In the genomic region with DNA sequence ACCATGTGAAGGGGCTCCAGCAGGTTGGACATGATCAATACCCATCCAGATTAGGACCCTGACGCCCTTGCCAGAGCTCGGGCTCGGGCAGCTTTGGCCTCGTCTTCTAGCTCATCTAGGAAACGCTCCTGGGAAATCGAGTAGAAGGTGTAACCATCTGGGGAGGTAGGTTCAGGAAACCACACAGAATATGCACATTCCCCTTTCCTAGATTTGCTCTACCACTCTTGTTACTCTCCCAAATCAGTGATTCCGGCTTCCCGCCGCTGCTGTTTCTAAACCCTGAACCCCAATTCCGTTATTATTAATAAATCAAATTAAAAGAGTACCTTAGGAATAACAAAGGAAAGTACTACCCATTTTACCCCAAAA, we compare ENCODE assay signal across 8 cellular contexts. TPM values are rescaled to one million over a fixed set of nuclear protein-coding genes. Genes with fewer than 3 reads are reported as not detected.
DNase-seq lines count a peak whose midpoint lies in the region; ATAC-seq, FAIRE-seq and TF ChIP-seq lines count a peak whose summit lies in the region.

No MANE protein-coding gene starts in this region.

- no peaks in the 10 kb centered on the region for H3K9me3 Mint-ChIP-seq in Caco-2 (ENCODE audit: unreplicated experiment)

- H3K27me3 ChIP-seq in Caco-2 (replicated peaks; ENCODE audit: control insufficient read depth, insufficient read depth, low read length) (no peaks in the 10 kb centered on the region), PC-9 (ENCODE audit: insufficient read depth, low read depth) (no peaks in the 10 kb centered on the region), esophagus (ENCODE audit: control insufficient read depth in 1 of 2, insufficient read depth in 2 of 2, low read length in 2 of 2) (no peaks in the 10 kb centered on the region), pancreas (no peaks in the 10 kb centered on the region)

- H3K79me2 ChIP-seq in PC-9 (ENCODE audit: low read depth): peaks cover 22% of the 10 kb centered on the region

- peak overlapping the region; percentile 71 for H3K27ac Mint-ChIP-seq in Caco-2 (ENCODE audit: unreplicated experiment)

- no peaks in the 10 kb centered on the region for H4K20me1 ChIP-seq in PC-9 (ENCODE audit: insufficient read depth)

- CTCF ChIA-PET in Caco-2 (lab: Charles Lee): interaction anchor here (0.7 to 1.9 kb wide), 5 partner anchors 22 to 220 kb away, joined by 3 to 11 read pairs (median 4); a partner anchor contains a TSS
- CTCF ChIA-PET in PC-9 (lab: Charles Lee): interaction anchor here (0.7 kb wide), 1 partner anchor 1733 kb away, joined by 3 read pairs; no protein-coding TSS in a partner anchor

- FAIRE-seq in pancreas (lab: Jason Lieb, UNC) (no peak), H54 (lab: Jason Lieb, UNC) (no peak)

- 14 to 15% methylated on average over 10 of the region's 10 CpGs for WGBS in esophagus, 2 donors
- 1 to 4% methylated on average over 10 of the region's 10 CpGs for WGBS in pancreas, 2 donors

- peak overlapping the region; percentile 77 for H3K4me3 Mint-ChIP-seq in Caco-2 (ENCODE audit: unreplicated experiment)

- H3K9me3 ChIP-seq in Caco-2 (no peaks in the 10 kb centered on the region), PC-9 (ENCODE audit: insufficient read depth, low read depth) (no peaks in the 10 kb centered on the region), esophagus (ENCODE audit: control insufficient read depth in 2 of 2, insufficient read depth in 1 of 2, low read depth in 1 of 2, low read length in 1 of 2) (no peaks in the 10 kb centered on the region), pancreas (no peaks in the 10 kb centered on the region)

- BruUV-seq in Caco-2 (replicated peaks; lab: Mats Ljungman, UMichigan) (TSS peak; percentile 90), PC-9 (replicated peaks; lab: Mats Ljungman, UMichigan) (no TSS peak)

- intact Hi-C loops in Caco-2 (cut with micrococcal nuclease; ENCODE audit: unreplicated experiment): no loop called here
- intact Hi-C loops in PC-9 (cut with micrococcal nuclease; ENCODE audit: unreplicated experiment): no loop called here
- intact Hi-C loops in pancreas (cut with DNase I): no loop called here

- peak; percentile 16 to 21 (median 17) for ATAC-seq in pancreas

- H3F3A ChIP-seq in PC-9 (ENCODE audit: insufficient read depth, low read depth): no peaks in the 10 kb centered on the region

- no peaks in the 10 kb centered on the region for H3K9me2 ChIP-seq in PC-9 (ENCODE audit: insufficient read depth)

- H3K27me3 Mint-ChIP-seq in Caco-2 (ENCODE audit: insufficient read depth, unreplicated experiment): no peaks in the 10 kb centered on the region

- DNase-seq in Caco-2 (no peak), PC-9 (no peak), pancreas (no peak), SIG-M5 treated with dmso at 0.1 percent for 504 hours (lab: John Stamatoyannopoulos, UW; ENCODE audit: unreplicated experiment) (no peak), H54 (ENCODE audit: insufficient read length, low spot score) (no peak), NCI-H1105 treated with DMSO at 0.1 percent for 48 hours (lab: John Stamatoyannopoulos, UW) (no peak), NCI-H526 (lab: John Stamatoyannopoulos, UW) (no peak)

- H3K4me1 Mint-ChIP-seq in Caco-2 (ENCODE audit: low read depth, unreplicated experiment): peaks cover 8% of the 10 kb centered on the region

- H3K36me3 ChIP-seq in Caco-2 (ENCODE audit: control insufficient read depth, insufficient read depth, low read length) (0 out of 2 replicates have a peak, but pooled peaks cover 1% of the 10 kb centered on the region), PC-9 (ENCODE audit: low read depth) (peaks cover 6% of the 10 kb centered on the region; the same call in 1 of the 2 replicates), esophagus (ENCODE audit: control insufficient read depth in 2 of 2, insufficient read depth in 2 of 2, low read length in 1 of 2) (peaks cover 0 to 8% of the 10 kb centered on the region in 2 donors), pancreas (no peaks in the 10 kb centered on the region)

- TF ChIP-seq CTCF in Caco-2 (IDR thresholded peaks at IDR 0.05; ENCODE audit: insufficient read depth in 1 of 2, low read depth in 1 of 2, low read length in 1 of 2, severe bottlenecking in 1 of 2, unreplicated experiment in 1 of 2): no peak
- no peak for TF ChIP-seq CTCF in PC-9 (conservative IDR thresholded peaks at IDR 0.05)
- TF ChIP-seq CTCF in pancreas (IDR thresholded peaks at IDR 0.05): no peak

- peak overlapping the region; percentile 72 for H3K4me3 ChIP-seq in Caco-2 (ENCODE audit: low read depth, low read length)
- peak overlapping the region; percentile 88 for H3K4me3 ChIP-seq in PC-9
- H3K4me3 ChIP-seq in esophagus (ENCODE audit: low read depth in 1 of 2, low read length in 2 of 2): peak overlapping the region; percentile 95 to 99
- H3K4me3 ChIP-seq in pancreas: peak overlapping the region; percentile 52 to 87 (median 74)

- peak overlapping the region; percentile 95 for H3K4me2 ChIP-seq in PC-9

- H2AFZ ChIP-seq in PC-9: peak overlapping the region; percentile 89

- 0 out of 2 replicates have a peak overlapping the region, but pooled peaks have one; percentile 41 for H3K27ac ChIP-seq in PC-9
- peak overlapping the region; percentile 76 to 95 for H3K27ac ChIP-seq in esophagus (ENCODE audit: low read depth in 2 of 2, low read length in 1 of 2)
- H3K27ac ChIP-seq in pancreas: peak overlapping the region; percentile 64 to 94 (median 86)

- H3K4me1 ChIP-seq in Caco-2 (peaks cover 17% of the 10 kb centered on the region), PC-9 (replicated peaks; ENCODE audit: insufficient read depth) (peaks cover 12% of the 10 kb centered on the region), esophagus (ENCODE audit: control insufficient read depth in 2 of 2, insufficient read depth in 2 of 2, low read length in 1 of 2) (peaks cover 6 to 25% of the 10 kb centered on the region in 2 donors), pancreas (peaks cover 12 to 21% (median 20%) of the 10 kb centered on the region in 3 donors)

- TF ChIP-seq POLR2A in H54 (IDR thresholded peaks at IDR 0.05; ENCODE audit: low read depth, low read length): no peak

- POLR2A ChIA-PET in Caco-2 (lab: Charles Lee): interaction anchor here (0.5 to 2.0 kb wide), 6 partner anchors 25 to 514 kb away, joined by 3 to 12 read pairs (median 7); a partner anchor contains a TSS
- POLR2A ChIA-PET in PC-9 (lab: Charles Lee; ENCODE audit: unreplicated experiment): interaction anchor here (0.5 to 0.7 kb wide), 4 partner anchors 25 to 793 kb away, joined by 3 to 9 read pairs (median 6); a partner anchor contains a TSS

- H3K36me3 Mint-ChIP-seq in Caco-2 (ENCODE audit: insufficient read depth, unreplicated experiment): peaks cover 6% of the 10 kb centered on the region

RNA-seq across cellular contexts. Expression of a gene that starts 0.5 kb away (rescaled TPM):
- total RNA-seq in Caco-2 (2022) (63.5 and 63.6 TPM in 2 replicates), PC-9 (2021) (49.3 and 49.9 TPM in 2 replicates), pancreas (10 to 100 TPM; 48.1 to 73.6 (median 64.7) TPM)
- polyA plus RNA-seq in esophagus (100 to 1,000 TPM in 1 of 2 donors, 10 to 100 TPM in 1; 89.9 to 185 TPM), pancreas (100 to 1,000 TPM; 107 to 130 TPM)

RNA-seq across cellular contexts. Expression of a gene that starts 0.7 kb away (rescaled TPM):
- total RNA-seq in Caco-2 (2022) (1.7 and 2.2 TPM in 2 replicates), PC-9 (2021) (not detected in 2 replicates), pancreas (under 1 TPM; 0.13 to 0.78 (median 0.55) TPM)
- polyA plus RNA-seq in esophagus (under 1 TPM; 0.18 TPM), pancreas (under 1 TPM; 0.19 to 0.47 TPM)

RNA-seq across cellular contexts. Expression of a gene that starts 17.6 kb away (rescaled TPM):
- 3.3 and 4.1 TPM in 2 replicates for total RNA-seq in Caco-2 (2022)
- total RNA-seq in PC-9 (2021): 8.3 and 11.9 TPM in 2 replicates
- polyA plus RNA-seq in esophagus: 10 to 100 TPM in 1 of 2 donors, 1 to 10 TPM in 1; 6.7 to 12.8 TPM
- under 1 TPM; 0.19 to 0.87 (median 0.51) TPM for total RNA-seq in pancreas
- 1 to 10 TPM; 1.1 to 4.7 TPM for polyA plus RNA-seq in pancreas

RNA-seq across cellular contexts. Expression of a gene that starts 24.7 kb away (rescaled TPM):
- total RNA-seq in Caco-2 (2022) (96.0 and 103 TPM in 2 replicates), PC-9 (2021) (38.7 and 48.4 TPM in 2 replicates), pancreas (10 to 100 TPM; 18.1 to 30.7 (median 26.0) TPM)
- polyA plus RNA-seq in esophagus (100 to 1,000 TPM in 1 of 2 donors, 10 to 100 TPM in 1; 42.8 to 123 TPM), pancreas (10 to 100 TPM; 24.6 to 46.9 TPM)

RNA-seq across cellular contexts. Expression of a gene that starts 26.1 kb away (rescaled TPM):
- total RNA-seq in Caco-2 (2022) (82.0 and 82.7 TPM in 2 replicates), PC-9 (2021) (58.9 and 66.0 TPM in 2 replicates), pancreas (10 to 100 TPM; 35.2 to 49.7 (median 44.6) TPM)
- polyA plus RNA-seq in esophagus (10 to 100 TPM; 29.1 to 53.9 TPM), pancreas (10 to 100 TPM; 20.1 to 38.9 TPM)
